31 cellular contexts compared by ENCODE assay signal in the genomic region with DNA sequence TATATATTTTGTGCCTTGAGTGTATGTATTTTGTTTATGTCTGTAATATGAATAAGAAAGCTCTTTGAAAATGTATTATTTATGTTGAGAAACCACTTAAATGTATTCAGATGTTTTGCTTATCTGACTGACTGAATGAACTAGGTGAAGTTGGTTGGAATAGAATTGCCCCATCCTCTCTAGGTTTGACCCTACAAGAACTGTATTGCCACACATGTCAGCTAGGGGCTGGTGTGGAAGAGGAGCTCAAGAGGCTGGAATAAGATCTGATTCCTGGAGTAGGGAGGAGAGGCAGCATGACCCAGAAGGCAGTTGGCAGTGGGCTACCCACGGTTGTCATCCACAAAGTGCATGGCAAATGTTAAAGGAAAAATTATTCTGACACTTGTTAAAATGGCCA. TPM values are rescaled to one million over a fixed set of nuclear protein-coding genes. Genes with fewer than 3 reads are reported as not detected.
"Had no signal": no experiment of that assay in that cellular context is flagged by ENCODE, and none has a peak within 500 bp of the region (broad histone marks: within the 10 kb centered on the region; RNA-seq: fewer than 3 reads in every experiment).

No MANE protein-coding gene starts in this region.

- H3K79me2 ChIP-seq: hepatocyte had no signal

- H2AFZ ChIP-seq: hepatocyte had no signal

- H3K4me1 ChIP-seq: ascending aorta, left ventricle myocardium inferior, sigmoid colon, vagina had no signal

- H3K4me3 Mint-ChIP-seq: activated CD4-positive, alpha-beta memory T cell treated with anti-CD3 and anti-CD28 coated beads, Interleukin-2, amount 10 ng/mL, durations not matched to agents 7 days and 5 days; activated T-cell treated with anti-CD3 and anti-CD28 coated beads, Interleukin-2, amount 50 U/mL, for 72 hours; mesothelial cell of epicardium; naive thymus-derived CD8-positive, alpha-beta T cell; stimulated activated naive B cell treated with anti-CD40 and anti-IgM and Interleukin-4, amounts not matched to agents 10 μg/mL and 1 μg/mL and 100 μg/mL, for 72 hours; type B pancreatic cell had no signal

- H3K27me3 Mint-ChIP-seq: type B pancreatic cell had no signal

- H3K27ac ChIP-seq: ascending aorta, brain microvascular endothelial cell, hepatocyte, left ventricle myocardium inferior, sigmoid colon, thoracic aorta, vagina had no signal

- H3K27ac Mint-ChIP-seq: activated CD4-positive, alpha-beta memory T cell treated with anti-CD3 and anti-CD28 coated beads, Interleukin-2, amount 10 ng/mL, durations not matched to agents 7 days and 5 days; activated T-cell treated with anti-CD3 and anti-CD28 coated beads, Interleukin-2, amount 50 U/mL, for 72 hours; mesothelial cell of epicardium; naive thymus-derived CD8-positive, alpha-beta T cell; stimulated activated naive B cell treated with anti-CD40 and anti-IgM and Interleukin-4, amounts not matched to agents 10 μg/mL and 1 μg/mL and 100 μg/mL, for 72 hours; type B pancreatic cell had no signal

- DNase-seq: activated CD4-positive, alpha-beta memory T cell treated with anti-CD3 and anti-CD28 coated beads, Interleukin-2, amount 10 ng/mL, durations not matched to agents 7 days and 5 days; activated CD4-positive, alpha-beta T cell treated with anti-CD3 and anti-CD28 coated beads for 4 hours; activated CD4-positive, CD25-positive, alpha-beta regulatory T cell; activated effector memory CD4-positive, alpha-beta T cell treated with anti-CD3 and anti-CD28 coated beads, Interleukin-2, amount 50 U/mL, for 16 hours; activated naive CD4-positive, alpha-beta T cell treated with anti-CD3 and anti-CD28 coated beads, Interleukin-2, amount 50 U/mL, for 16 hours; activated T-cell treated with anti-CD3 and anti-CD28 coated beads, Interleukin-2, amount 50 U/mL, for 72 hours; brain microvascular endothelial cell; central memory CD4-positive, alpha-beta T cell; effector memory CD4-positive, alpha-beta T cell; glutamatergic neuron; left ventricle myocardium inferior; naive thymus-derived CD8-positive, alpha-beta T cell; sigmoid colon; stimulated activated CD4-positive, alpha-beta T cell treated with anti-CD3 and anti-CD28 coated beads, Interleukin-15, amount 100 ng/mL, for 24 hours; stimulated activated naive B cell treated with anti-CD40 and anti-IgM and Interleukin-4, amounts not matched to agents 10 μg/mL and 1 μg/mL and 100 μg/mL, for 72 hours had no signal

- H3K36me3 ChIP-seq: ascending aorta, brain microvascular endothelial cell, left ventricle myocardium inferior, sigmoid colon, thoracic aorta, vagina had no signal

- ATAC-seq: activated T-cell treated with anti-CD3 and anti-CD28 coated beads, Interleukin-2, amount 50 U/mL, for 72 hours; esophagus mucosa; naive thymus-derived CD8-positive, alpha-beta T cell; stimulated activated naive B cell treated with anti-CD40 and anti-IgM and Interleukin-4, amounts not matched to agents 10 μg/mL and 1 μg/mL and 100 μg/mL, for 72 hours had no signal

- H3K9me3 ChIP-seq: ascending aorta, left ventricle myocardium inferior, sigmoid colon, thoracic aorta, vagina had no signal

- H3K36me3 Mint-ChIP-seq: mesothelial cell of epicardium; naive thymus-derived CD8-positive, alpha-beta T cell; stimulated activated naive B cell treated with anti-CD40 and anti-IgM and Interleukin-4, amounts not matched to agents 10 μg/mL and 1 μg/mL and 100 μg/mL, for 72 hours; type B pancreatic cell had no signal

- H3K27me3 ChIP-seq: ascending aorta, brain microvascular endothelial cell, hepatocyte, sigmoid colon, vagina had no signal

- H3K9me3 Mint-ChIP-seq: activated CD4-positive, alpha-beta memory T cell treated with anti-CD3 and anti-CD28 coated beads, Interleukin-2, amount 10 ng/mL, durations not matched to agents 7 days and 5 days; activated T-cell treated with anti-CD3 and anti-CD28 coated beads, Interleukin-2, amount 50 U/mL, for 72 hours; naive thymus-derived CD8-positive, alpha-beta T cell; stimulated activated naive B cell treated with anti-CD40 and anti-IgM and Interleukin-4, amounts not matched to agents 10 μg/mL and 1 μg/mL and 100 μg/mL, for 72 hours had no signal

- FAIRE-seq: colon, endothelial cell of umbilical vein, frontal cortex had no signal

- H3K4me3 ChIP-seq: ascending aorta, hepatocyte, left ventricle myocardium inferior, sigmoid colon, smooth muscle cell, thoracic aorta, vagina had no signal

- H3K4me1 Mint-ChIP-seq: activated CD4-positive, alpha-beta memory T cell treated with anti-CD3 and anti-CD28 coated beads, Interleukin-2, amount 10 ng/mL, durations not matched to agents 7 days and 5 days; stimulated activated naive B cell treated with anti-CD40 and anti-IgM and Interleukin-4, amounts not matched to agents 10 μg/mL and 1 μg/mL and 100 μg/mL, for 72 hours had no signal

- H3K4me2 ChIP-seq: hepatocyte, smooth muscle cell had no signal

RNA-seq across cellular contexts. Expression of a gene that starts 9.1 kb away (rescaled TPM):
- total RNA-seq: activated CD4-positive, alpha-beta memory T cell treated with anti-CD3 and anti-CD28 coated beads, Interleukin-2, amount 10 ng/mL, durations not matched to agents 7 days and 5 days; activated T-cell treated with anti-CD3 and anti-CD28 coated beads, Interleukin-2, amount 50 U/mL, for 72 hours; ascending aorta; dermis microvascular lymphatic vessel endothelial cell; endothelial cell of umbilical vein; esophagus mucosa; frontal cortex; hepatocyte; left ventricle myocardium inferior; lung microvascular endothelial cell; mesothelial cell of epicardium; naive thymus-derived CD8-positive, alpha-beta T cell; osteoblast; posterior vena cava; renal cortical epithelial cell; sigmoid colon; smooth muscle cell; thoracic aorta; vagina had no signal
- polyA plus RNA-seq: endothelial cell of umbilical vein; hepatocyte; naive thymus-derived CD8-positive, alpha-beta T cell; sigmoid colon; smooth muscle cell had no signal

RNA-seq across cellular contexts. Expression of a gene that starts 49.9 kb away (rescaled TPM):
- total RNA-seq: activated CD4-positive, alpha-beta memory T cell treated with anti-CD3 and anti-CD28 coated beads, Interleukin-2, amount 10 ng/mL, durations not matched to agents 7 days and 5 days; activated T-cell treated with anti-CD3 and anti-CD28 coated beads, Interleukin-2, amount 50 U/mL, for 72 hours; ascending aorta; dermis microvascular lymphatic vessel endothelial cell; endothelial cell of umbilical vein; esophagus mucosa; frontal cortex; left ventricle myocardium inferior; lung microvascular endothelial cell; naive thymus-derived CD8-positive, alpha-beta T cell; osteoblast; renal cortical epithelial cell; sigmoid colon; smooth muscle cell; vagina had no signal
- polyA plus RNA-seq: endothelial cell of umbilical vein; naive thymus-derived CD8-positive, alpha-beta T cell had no signal
